Comparison of ENCODE assay signal across 9 cellular contexts in the genomic region with DNA sequence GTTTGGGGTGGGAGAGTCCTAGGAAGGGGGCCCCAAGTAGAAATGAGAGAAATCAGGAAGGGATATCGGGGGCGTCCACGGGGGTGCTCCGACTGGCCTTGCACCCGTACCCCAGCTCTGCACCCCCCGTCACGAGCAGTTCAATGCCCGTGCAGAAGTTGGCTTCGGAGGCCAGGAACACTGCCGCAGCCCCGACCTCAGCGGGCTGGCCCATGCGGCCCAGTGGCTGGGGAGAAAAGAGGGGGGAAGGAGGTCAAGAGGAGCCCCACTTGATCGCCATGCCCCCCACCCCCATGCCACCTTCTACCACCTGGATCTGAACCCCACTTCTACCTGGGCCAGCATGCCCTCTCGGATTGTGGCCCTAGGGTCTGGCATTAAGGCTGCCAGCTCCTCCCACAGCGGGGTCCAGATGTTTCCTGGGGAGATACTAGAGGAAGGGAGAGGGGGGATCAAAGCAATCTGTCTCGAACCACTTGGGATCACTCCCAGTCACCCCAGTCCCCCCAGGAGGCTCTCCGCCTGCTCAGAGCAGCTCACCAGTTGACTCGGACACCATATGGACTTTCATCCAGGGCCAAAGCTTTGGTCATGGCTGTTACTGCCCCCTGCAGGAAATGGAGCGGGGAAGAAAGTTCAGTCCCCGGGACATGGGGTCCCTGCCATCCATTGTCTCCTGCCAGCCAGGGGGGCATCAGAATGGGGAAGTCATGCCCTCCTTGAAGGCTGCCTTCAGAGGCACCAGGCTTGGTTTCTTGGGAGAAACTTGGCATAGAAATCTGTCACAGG. TPM values are rescaled to one million over a fixed set of nuclear protein-coding genes. Genes with fewer than 3 reads are reported as not detected.
DNase-seq lines count a peak whose midpoint lies in the region; ATAC-seq and TF ChIP-seq lines count a peak whose summit lies in the region.
"Had no signal": no experiment of that assay in that cellular context is flagged by ENCODE, and none has a peak within 500 bp of the region (broad histone marks: within the 10 kb centered on the region; RNA-seq: fewer than 3 reads in every experiment).

No MANE protein-coding gene starts in this region.

- peak overlapping the region; percentile 96 for H3K4me2 ChIP-seq in neural progenitor cell

- intact Hi-C loops in lower leg skin (cut with DNase I; ENCODE audit: low total_unique reads) = no loop called here

- H3K36me3 Mint-ChIP-seq in HFFc6 (ENCODE audit: low read depth) (no peaks in the 10 kb centered on the region), neural progenitor cell (no peaks in the 10 kb centered on the region)

- H3K36me3 ChIP-seq in BJ (ENCODE audit: control insufficient read depth, insufficient read depth, low read length) (no peaks in the 10 kb centered on the region), neural progenitor cell (no peaks in the 10 kb centered on the region)

- no peak for TF ChIP-seq POLR2A in lower leg skin (IDR thresholded peaks at IDR 0.05)

- no peaks in the 10 kb centered on the region for H4K20me1 ChIP-seq in neural progenitor cell (ENCODE audit: low read depth)

- H3K27me3 ChIP-seq in BJ (ENCODE audit: control insufficient read depth, insufficient read depth, low read length) (no peaks in the 10 kb centered on the region), neural progenitor cell (no peaks in the 10 kb centered on the region)

- no peak overlapping the region for H3K27ac Mint-ChIP-seq in HFFc6
- H3K27ac Mint-ChIP-seq in neural progenitor cell = no peak overlapping the region

- H3K79me2 ChIP-seq in neural progenitor cell (ENCODE audit: low read depth) = peaks cover 7% of the 10 kb centered on the region

- no peak overlapping the region for H3K4me3 Mint-ChIP-seq in HFFc6
- no peak overlapping the region for H3K4me3 Mint-ChIP-seq in neural progenitor cell

- H3K9me3 Mint-ChIP-seq in HFFc6 = no peaks in the 10 kb centered on the region
- H3K9me3 Mint-ChIP-seq in neural progenitor cell = no peaks in the 10 kb centered on the region

- no peak overlapping the region for H3K9ac ChIP-seq in neural progenitor cell

- WGBS in lower leg skin, 2 donors = 88 to 89% methylated on average over 18 to 20 of the region's 21 CpGs

- H3K9me3 ChIP-seq in neural progenitor cell (ENCODE audit: low read depth) = no peaks in the 10 kb centered on the region

- peaks cover 20% of the 10 kb centered on the region for H3K4me1 Mint-ChIP-seq in HFFc6 (ENCODE audit: low read depth)
- H3K4me1 Mint-ChIP-seq in neural progenitor cell = peaks cover 30% of the 10 kb centered on the region

- H3K27me3 Mint-ChIP-seq in HFFc6 (ENCODE audit: insufficient read depth) = peaks cover 4% of the 10 kb centered on the region
- peaks cover 15% of the 10 kb centered on the region for H3K27me3 Mint-ChIP-seq in neural progenitor cell (ENCODE audit: insufficient read depth, low read depth)

- no peak for DNase-seq in BJ (ENCODE audit: low read depth)
- no peak for DNase-seq in HFFc6
- no peak for DNase-seq in coronary artery (ENCODE audit: low spot score)
- peak; percentile 42 for DNase-seq in neural progenitor cell (ENCODE audit: low spot score)
- no peak for DNase-seq in lower leg skin (ENCODE audit: low spot score in 2 of 2)

- H3K4me3 ChIP-seq in BJ (ENCODE audit: low read depth, low read length) = no peak overlapping the region
- no peak overlapping the region for H3K4me3 ChIP-seq in coronary artery
- H3K4me3 ChIP-seq in neural progenitor cell = no peak overlapping the region
- H3K4me3 ChIP-seq in lower leg skin (ENCODE audit: low read depth, poor library complexity, severe bottlenecking) = no peak overlapping the region

- no peak overlapping the region for H2AFZ ChIP-seq in neural progenitor cell (replicated peaks)

- ATAC-seq in GM18870 (IDR thresholded peaks at IDR 0.05; ENCODE audit: unreplicated experiment) (no peak), HG03469 (IDR thresholded peaks at IDR 0.05; ENCODE audit: unreplicated experiment) (no peak), HG02973 (IDR thresholded peaks at IDR 0.05; ENCODE audit: unreplicated experiment) (no peak)

- CTCF ChIA-PET in BJ (lab: Yijun Ruan, JAX) = interaction anchor here (0.7 to 4.1 kb wide), 2 partner anchors 18 to 157 kb away, joined by 3 to 24 read pairs; no protein-coding TSS in a partner anchor

- peak overlapping the region; percentile 27 to 93 for H3K27ac ChIP-seq in coronary artery
- peak overlapping the region; percentile 87 for H3K27ac ChIP-seq in neural progenitor cell

- POLR2A ChIA-PET in BJ (lab: Charles Lee) = no interaction called here

- peaks cover 47% of the 10 kb centered on the region for H3F3A ChIP-seq in neural progenitor cell (ENCODE audit: low read depth)

- TF ChIP-seq CTCF in BJ (IDR thresholded peaks at IDR 0.05; ENCODE audit: insufficient read depth, low read depth, low read length) (peak; percentile 10; the same call in 1 of the 2 replicates), HFFc6 (IDR thresholded peaks at IDR 0.05) (peak; percentile 47; the same call in 1 of the 2 replicates), coronary artery (IDR thresholded peaks at IDR 0.05) (no peak), neural progenitor cell (IDR thresholded peaks at IDR 0.05) (peak; percentile 40), lower leg skin (IDR thresholded peaks at IDR 0.05) (no peak)

- peaks cover 18% of the 10 kb centered on the region for H3K4me1 ChIP-seq in neural progenitor cell

RNA-seq across cellular contexts. Expression of gene BCAT2, which starts 2.5 kb away (rescaled TPM):
- 32.1 and 52.2 TPM in 2 replicates for polyA plus RNA-seq in BJ (2011; rRNA removed)
- 20.1 and 33.5 TPM in 2 replicates for polyA minus RNA-seq in BJ (2011; rRNA and poly(A)+ RNA removed)
- 10 to 100 TPM; 31.3 to 41.2 (median 34.0) TPM for total RNA-seq in HFFc6 (2021; fragmentation: NEBNext Ultra II Directional; extraction: Animal tissue kit (Norgen Biotek cat#: 25700))
- 33.5 and 63.2 TPM in 2 replicates for total RNA-seq in neural progenitor cell (ENCODE audit: low replicate concordance)
- 10 to 100 TPM; 20.3 to 61.4 (median 38.6) TPM for total RNA-seq in lower leg skin

RNA-seq across cellular contexts. Expression of gene HSD17B14, which starts 23.0 kb away (rescaled TPM):
- 7.4 and 7.6 TPM in 2 replicates for polyA plus RNA-seq in BJ (2011; rRNA removed)
- polyA minus RNA-seq in BJ (2011; rRNA and poly(A)+ RNA removed) = 1.1 and 3.5 TPM in 2 replicates
- 1 to 10 TPM; 2.9 to 10.0 (median 8.9) TPM for total RNA-seq in HFFc6 (2021; fragmentation: NEBNext Ultra II Directional; extraction: Animal tissue kit (Norgen Biotek cat#: 25700))
- total RNA-seq in neural progenitor cell (ENCODE audit: low replicate concordance) = 11.2 and 27.6 TPM in 2 replicates
- 1 to 10 TPM; 1.6 to 6.6 (median 5.4) TPM for total RNA-seq in lower leg skin
- total RNA-seq: H4 had no signal

RNA-seq across cellular contexts. Expression of gene PLEKHA4, which starts 55.1 kb away (rescaled TPM):
- polyA plus RNA-seq in BJ (2011; rRNA removed) = 3.3 and 5.4 TPM in 2 replicates
- 4.7 and 5.2 TPM in 2 replicates for polyA minus RNA-seq in BJ (2011; rRNA and poly(A)+ RNA removed)
- 10 to 100 TPM in 4 of 6 experiments, 1 to 10 TPM in 2; 7.7 to 15.1 (median 13.2) TPM for total RNA-seq in HFFc6 (2021; fragmentation: NEBNext Ultra II Directional; extraction: Animal tissue kit (Norgen Biotek cat#: 25700))
- 6.2 and 6.3 TPM in 2 replicates for total RNA-seq in neural progenitor cell (ENCODE audit: low replicate concordance)
- total RNA-seq in lower leg skin = 1 to 10 TPM; 2.9 to 7.2 (median 6.3) TPM

RNA-seq across cellular contexts. Expression of gene FGF21, which starts 58.0 kb away (rescaled TPM):
- not detected in 2 replicates for polyA plus RNA-seq in BJ (2011; rRNA removed)
- polyA minus RNA-seq in BJ (2011; rRNA and poly(A)+ RNA removed) = not detected in 2 replicates
- total RNA-seq in HFFc6 (2021; fragmentation: NEBNext Ultra II Directional; extraction: Animal tissue kit (Norgen Biotek cat#: 25700)) = not detected
- total RNA-seq in neural progenitor cell (ENCODE audit: low replicate concordance) (not detected in 2 replicates), lower leg skin (not detected)
- total RNA-seq: H4 had no signal

RNA-seq across cellular contexts. Expression of gene PPP1R15A, which starts 58.9 kb away (rescaled TPM):
- 24.7 and 43.0 TPM in 2 replicates for polyA plus RNA-seq in BJ (2011; rRNA removed)
- 12.4 and 13.8 TPM in 2 replicates for polyA minus RNA-seq in BJ (2011; rRNA and poly(A)+ RNA removed)
- 10 to 100 TPM; 70.2 to 97.3 (median 89.6) TPM for total RNA-seq in HFFc6 (2021; fragmentation: NEBNext Ultra II Directional; extraction: Animal tissue kit (Norgen Biotek cat#: 25700))
- total RNA-seq in neural progenitor cell (ENCODE audit: low replicate concordance) = 10.6 and 19.1 TPM in 2 replicates
- 100 to 1,000 TPM in 1 of 4 donors, 10 to 100 TPM in 3; 91.6 to 152 (median 97.5) TPM for total RNA-seq in lower leg skin

Comparison
In these comparisons a context has a peak if more than half of its experiments do, and no peak if none do; other contexts are left out.
1. CTCF ChIP-seq: peak in BJ (single experiment), HFFc6 (single experiment) and neural progenitor cell (single experiment); none in coronary artery (single experiment) and lower leg skin (0 of 3).